ENCODE assay signal across 23 cellular contexts in the genomic region with DNA sequence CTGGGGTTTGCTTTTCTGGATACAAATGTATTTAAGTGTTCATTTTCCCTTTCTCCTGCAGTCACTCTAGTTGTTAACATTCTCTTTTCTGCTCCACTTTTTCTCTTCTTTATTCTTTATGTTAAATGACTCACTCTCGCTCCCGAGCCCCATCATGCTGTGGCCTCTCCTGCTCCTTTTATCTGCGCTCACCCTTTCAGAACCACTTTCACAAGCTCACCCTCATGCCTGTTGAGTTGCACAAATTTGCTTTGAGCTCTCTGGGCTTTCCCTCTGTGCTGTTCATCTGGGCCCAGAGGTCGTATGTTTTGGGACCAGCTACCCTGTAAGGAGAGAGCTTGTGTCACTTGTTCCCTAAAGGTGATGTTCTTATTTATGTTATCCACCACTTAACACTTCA.
DNase-seq lines count a peak whose midpoint lies in the region; ATAC-seq and TF ChIP-seq lines count a peak whose summit lies in the region.
"Had no signal": no experiment of that assay in that cellular context is flagged by ENCODE, and none has a peak within 500 bp of the region (broad histone marks: within the 10 kb centered on the region; RNA-seq: fewer than 3 reads in every experiment).

No MANE protein-coding gene starts in this region.

- H3K79me2 ChIP-seq in DND-41 (ENCODE audit: insufficient read depth, low read length): no peaks in the 10 kb centered on the region

- no peak overlapping the region for H3K4me2 ChIP-seq in DND-41 (ENCODE audit: insufficient read depth, low read length)

- H3K9me3 Mint-ChIP-seq in nephron progenitor cell: peaks cover 8% of the 10 kb centered on the region

- H3K27ac ChIP-seq in DND-41 (ENCODE audit: low read length): no peak overlapping the region
- H3K27ac ChIP-seq: HL-60, SJSA1 had no signal

- H3K9me3 ChIP-seq in DND-41 (ENCODE audit: insufficient read depth, low read length, severe bottlenecking): no peaks in the 10 kb centered on the region
- H3K9me3 ChIP-seq: BE2C, SJSA1 had no signal

- TF ChIP-seq CTCF in DND-41 (IDR thresholded peaks at IDR 0.05; ENCODE audit: borderline replicate concordance, extremely low read depth, low read length, poor library complexity, severe bottlenecking): no peak
- no peak for TF ChIP-seq CTCF in nephron progenitor cell (IDR thresholded peaks at IDR 0.05)

- H3K9ac ChIP-seq in DND-41 (ENCODE audit: low read depth, low read length): no peak overlapping the region

- H3K36me3 ChIP-seq in DND-41 (ENCODE audit: insufficient read depth, low read length): no peaks in the 10 kb centered on the region
- H3K36me3 ChIP-seq: BE2C, SJSA1 had no signal

- H3K27me3 ChIP-seq in DND-41 (ENCODE audit: insufficient read depth, low read length, poor library complexity): no peaks in the 10 kb centered on the region
- H3K27me3 ChIP-seq: BE2C, SJSA1 had no signal

- no peak overlapping the region for H3K4me3 ChIP-seq in DND-41 (ENCODE audit: low read depth in 1 of 2, low read length in 2 of 2)
- H3K4me3 ChIP-seq: SJSA1 had no signal

- no peaks in the 10 kb centered on the region for H4K20me1 ChIP-seq in DND-41 (ENCODE audit: insufficient read depth, low read length)

- H3K4me3 Mint-ChIP-seq in nephron progenitor cell: no peak overlapping the region
- H3K4me3 Mint-ChIP-seq: CD14-positive monocyte; CD8-positive, alpha-beta memory T cell had no signal

- H3K27ac Mint-ChIP-seq in nephron progenitor cell: no peak overlapping the region
- H3K27ac Mint-ChIP-seq: CD14-positive monocyte; CD8-positive, alpha-beta memory T cell had no signal

- peaks cover 6% of the 10 kb centered on the region for H3K4me1 Mint-ChIP-seq in nephron progenitor cell
- H3K4me1 Mint-ChIP-seq: CD14-positive monocyte; CD8-positive, alpha-beta memory T cell had no signal

- no peaks in the 10 kb centered on the region for H3K4me1 ChIP-seq in DND-41 (ENCODE audit: insufficient read depth, low read length)
- H3K4me1 ChIP-seq: BE2C, SJSA1 had no signal

- H2AFZ ChIP-seq in DND-41 (ENCODE audit: low read depth, low read length): no peak overlapping the region

- no peaks in the 10 kb centered on the region for H3K36me3 Mint-ChIP-seq in nephron progenitor cell (ENCODE audit: low read depth)
- H3K36me3 Mint-ChIP-seq: CD14-positive monocyte; CD8-positive, alpha-beta memory T cell had no signal

- DNase-seq in DND-41 (no peak), HT1080 (ENCODE audit: low read depth) (peak; percentile 3), amniotic epithelial cell (ENCODE audit: low read depth) (peak; percentile 12), nephron progenitor cell (peak; percentile 2), NCI-H187 (lab: John Stamatoyannopoulos, UW) (no peak)
- DNase-seq: 8988T; ACHN; BE2C; CD8-positive, alpha-beta memory T cell; DMS79 treated with DMSO at 0.1 percent for 48 hours; GOT3; NCI-H1092 treated with DMSO at 0.1 percent for 48 hours; NCI-H1436 treated with DMSO at 0.1 percent for 48 hours; NCI-H1930; NCI-H526 treated with DMSO at 0.1 percent for 48 hours; Right ventricle myocardium superior; RPMI8226 had no signal

- ATAC-seq in DND-41 (ENCODE audit: insufficient read depth, low read depth): peak; percentile 29; the same call in 1 of the 3 replicates
- no peak for ATAC-seq in GM19023 (IDR thresholded peaks at IDR 0.05; ENCODE audit: unreplicated experiment)
- no peak for ATAC-seq in GM21447 (IDR thresholded peaks at IDR 0.05; ENCODE audit: unreplicated experiment)
- ATAC-seq in GM21526 (IDR thresholded peaks at IDR 0.05; ENCODE audit: low FRiP score, unreplicated experiment): no peak

- H3K27me3 Mint-ChIP-seq in nephron progenitor cell (ENCODE audit: low read depth, poor library complexity): no peaks in the 10 kb centered on the region
- H3K27me3 Mint-ChIP-seq: CD8-positive, alpha-beta memory T cell had no signal

Comparison
In these comparisons a context has a peak if more than half of its experiments do, and no peak if none do; other contexts are left out.
1. DNase-seq: peak in HT1080 (single experiment), amniotic epithelial cell (single experiment) and nephron progenitor cell (single experiment); none in DND-41 (single experiment) and NCI-H187 (0 of 2).